ENCODE assay signal across 1 cellular context in the genomic region with DNA sequence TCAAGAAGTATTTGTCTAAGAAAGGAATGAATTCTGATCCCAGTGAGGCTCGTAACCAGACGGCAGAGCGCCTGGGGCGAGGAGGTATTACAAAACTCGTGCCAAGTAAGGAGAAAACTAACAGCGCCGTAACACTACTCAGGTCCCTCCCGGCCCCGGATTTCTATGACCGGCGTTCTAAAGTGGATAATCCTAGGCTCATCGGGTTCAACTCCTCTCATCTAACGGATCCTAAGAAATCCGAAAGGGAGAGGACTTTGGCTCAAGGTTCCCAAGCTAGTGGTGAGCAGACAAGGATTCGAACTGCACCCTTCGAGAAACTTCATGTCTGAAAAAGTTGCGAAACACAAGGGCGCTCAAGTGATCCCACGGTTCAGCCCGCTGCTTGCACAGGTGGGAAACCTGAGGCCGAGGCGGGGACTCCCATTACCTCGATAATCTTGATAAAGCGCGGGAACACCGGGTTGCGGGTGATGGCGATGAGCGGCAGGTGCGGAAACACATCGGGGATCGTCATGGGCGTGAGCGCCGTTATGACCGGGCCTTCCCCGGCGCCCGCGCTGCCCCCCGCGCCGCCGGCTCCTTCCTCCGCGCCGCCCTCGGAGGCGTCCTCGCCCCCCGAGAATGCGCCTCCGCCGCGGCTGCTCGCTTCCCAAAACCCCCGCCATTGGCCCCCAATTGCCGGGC.
TF ChIP-seq lines count a peak whose summit lies in the region.

No MANE protein-coding gene starts in this region.

TF ChIP-seq in HepG2, 621 proteins besides CTCF, POLR2A, EP300 and RAD21 (continued from another document and continues in another):
- TF ChIP-seq ZNF512B (CRISPR knock-in tag; IDR thresholded peaks at IDR 0.05; ENCODE audit: borderline replicate concordance), result no peak
- 0 out of 2 replicates have a peak, but pooled peaks have one; percentile 53 for TF ChIP-seq ZNF468 (CRISPR knock-in tag; IDR thresholded peaks at IDR 0.05)
- no peak for TF ChIP-seq NAIF1 (CRISPR knock-in tag; IDR thresholded peaks at IDR 0.05; ENCODE audit: borderline replicate concordance)
- TF ChIP-seq ZNF709 (CRISPR knock-in tag; IDR thresholded peaks at IDR 0.05), result 0 out of 2 replicates have a peak, but pooled peaks have one; percentile 35
- TF ChIP-seq, protein P1, sequence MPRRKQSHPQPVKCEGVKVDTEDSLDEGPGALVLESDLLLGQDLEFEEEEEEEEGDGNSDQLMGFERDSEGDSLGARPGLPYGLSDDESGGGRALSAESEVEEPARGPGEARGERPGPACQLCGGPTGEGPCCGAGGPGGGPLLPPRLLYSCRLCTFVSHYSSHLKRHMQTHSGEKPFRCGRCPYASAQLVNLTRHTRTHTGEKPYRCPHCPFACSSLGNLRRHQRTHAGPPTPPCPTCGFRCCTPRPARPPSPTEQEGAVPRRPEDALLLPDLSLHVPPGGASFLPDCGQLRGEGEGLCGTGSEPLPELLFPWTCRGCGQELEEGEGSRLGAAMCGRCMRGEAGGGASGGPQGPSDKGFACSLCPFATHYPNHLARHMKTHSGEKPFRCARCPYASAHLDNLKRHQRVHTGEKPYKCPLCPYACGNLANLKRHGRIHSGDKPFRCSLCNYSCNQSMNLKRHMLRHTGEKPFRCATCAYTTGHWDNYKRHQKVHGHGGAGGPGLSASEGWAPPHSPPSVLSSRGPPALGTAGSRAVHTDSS (CRISPR knock-in tag; conservative IDR thresholded peaks at IDR 0.05), result no peak
- no peak for TF ChIP-seq PLRG1 (conservative IDR thresholded peaks at IDR 0.05)
- TF ChIP-seq PITX1 (CRISPR knock-in tag; IDR thresholded peaks at IDR 0.05), result peak; percentile 30; the same call in 1 of the 2 replicates
- TF ChIP-seq YEATS2 (CRISPR knock-in tag; IDR thresholded peaks at IDR 0.05; ENCODE audit: borderline replicate concordance), result no peak
- TF ChIP-seq GABPA (IDR thresholded peaks at IDR 0.05; ENCODE audit: low read depth, low read length), result no peak
- TF ChIP-seq GABPA (CRISPR knock-in tag; IDR thresholded peaks at IDR 0.05; ENCODE audit: low read depth), result 0 out of 2 replicates have a peak, but pooled peaks have one; percentile 22
- no peak for TF ChIP-seq ATAD3A (CRISPR knock-in tag; IDR thresholded peaks at IDR 0.05)
- TF ChIP-seq, protein P2, sequence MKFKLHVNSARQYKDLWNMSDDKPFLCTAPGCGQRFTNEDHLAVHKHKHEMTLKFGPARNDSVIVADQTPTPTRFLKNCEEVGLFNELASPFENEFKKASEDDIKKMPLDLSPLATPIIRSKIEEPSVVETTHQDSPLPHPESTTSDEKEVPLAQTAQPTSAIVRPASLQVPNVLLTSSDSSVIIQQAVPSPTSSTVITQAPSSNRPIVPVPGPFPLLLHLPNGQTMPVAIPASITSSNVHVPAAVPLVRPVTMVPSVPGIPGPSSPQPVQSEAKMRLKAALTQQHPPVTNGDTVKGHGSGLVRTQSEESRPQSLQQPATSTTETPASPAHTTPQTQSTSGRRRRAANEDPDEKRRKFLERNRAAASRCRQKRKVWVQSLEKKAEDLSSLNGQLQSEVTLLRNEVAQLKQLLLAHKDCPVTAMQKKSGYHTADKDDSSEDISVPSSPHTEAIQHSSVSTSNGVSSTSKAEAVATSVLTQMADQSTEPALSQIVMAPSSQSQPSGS (CRISPR knock-in tag; IDR thresholded peaks at IDR 0.05), result no peak
- no peak for TF ChIP-seq ZNF746 (CRISPR knock-in tag; IDR thresholded peaks at IDR 0.05)
- no peak for TF ChIP-seq ARNT2 (CRISPR knock-in tag; IDR thresholded peaks at IDR 0.05; ENCODE audit: low read depth)
- TF ChIP-seq ZSCAN9 (CRISPR knock-in tag; IDR thresholded peaks at IDR 0.05; ENCODE audit: borderline replicate concordance), result peak; percentile 17; the same call in 1 of the 2 replicates
- peak; percentile 56; the same call in 1 of the 2 replicates for TF ChIP-seq CEBPG (CRISPR knock-in tag; IDR thresholded peaks at IDR 0.05)
- no peak for TF ChIP-seq CENPX (CRISPR knock-in tag; IDR thresholded peaks at IDR 0.05)
- no peak for TF ChIP-seq ZNF329 (CRISPR knock-in tag; IDR thresholded peaks at IDR 0.05; ENCODE audit: low read depth)
- TF ChIP-seq HHEX (CRISPR knock-in tag; IDR thresholded peaks at IDR 0.05), result no peak
- TF ChIP-seq ZNF773 (CRISPR knock-in tag; IDR thresholded peaks at IDR 0.05; ENCODE audit: borderline replicate concordance), result no peak
- TF ChIP-seq MXD4 (CRISPR knock-in tag; IDR thresholded peaks at IDR 0.05), result no peak
- TF ChIP-seq TAF1 (CRISPR knock-in tag; IDR thresholded peaks at IDR 0.05), result no peak
- TF ChIP-seq ZHX2 (IDR thresholded peaks at IDR 0.05; ENCODE audit: low read depth), result no peak
- TF ChIP-seq ZHX2 (CRISPR knock-in tag; IDR thresholded peaks at IDR 0.05; ENCODE audit: borderline replicate concordance), result 0 out of 2 replicates have a peak, but pooled peaks have one; percentile 28
- no peak for TF ChIP-seq ZNF75D (CRISPR knock-in tag; IDR thresholded peaks at IDR 0.05; ENCODE audit: borderline replicate concordance)
- TF ChIP-seq ZNF605 (CRISPR knock-in tag; IDR thresholded peaks at IDR 0.05), result no peak
- no peak for TF ChIP-seq DBP (CRISPR knock-in tag; IDR thresholded peaks at IDR 0.05; ENCODE audit: not compliant biosample characterization)
- no peak for TF ChIP-seq RARA (CRISPR knock-in tag; IDR thresholded peaks at IDR 0.05)
- peak; percentile 10; the same call in 1 of the 2 replicates for TF ChIP-seq ZNF616 (CRISPR knock-in tag; IDR thresholded peaks at IDR 0.05; ENCODE audit: low read depth)
- TF ChIP-seq, protein P3, sequence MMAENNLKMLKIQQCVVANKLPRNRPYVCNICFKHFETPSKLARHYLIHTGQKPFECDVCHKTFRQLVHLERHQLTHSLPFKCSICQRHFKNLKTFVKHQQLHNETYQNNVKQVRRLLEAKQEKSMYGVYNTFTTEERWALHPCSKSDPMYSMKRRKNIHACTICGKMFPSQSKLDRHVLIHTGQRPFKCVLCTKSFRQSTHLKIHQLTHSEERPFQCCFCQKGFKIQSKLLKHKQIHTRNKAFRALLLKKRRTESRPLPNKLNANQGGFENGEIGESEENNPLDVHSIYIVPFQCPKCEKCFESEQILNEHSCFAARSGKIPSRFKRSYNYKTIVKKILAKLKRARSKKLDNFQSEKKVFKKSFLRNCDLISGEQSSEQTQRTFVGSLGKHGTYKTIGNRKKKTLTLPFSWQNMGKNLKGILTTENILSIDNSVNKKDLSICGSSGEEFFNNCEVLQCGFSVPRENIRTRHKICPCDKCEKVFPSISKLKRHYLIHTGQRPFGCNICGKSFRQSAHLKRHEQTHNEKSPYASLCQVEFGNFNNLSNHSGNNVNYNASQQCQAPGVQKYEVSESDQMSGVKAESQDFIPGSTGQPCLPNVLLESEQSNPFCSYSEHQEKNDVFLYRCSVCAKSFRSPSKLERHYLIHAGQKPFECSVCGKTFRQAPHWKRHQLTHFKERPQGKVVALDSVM (CRISPR knock-in tag; IDR thresholded peaks at IDR 0.05), result no peak
- no peak for TF ChIP-seq KDM3A (CRISPR knock-in tag; IDR thresholded peaks at IDR 0.05; ENCODE audit: low read depth)
- TF ChIP-seq ZFP37 (CRISPR knock-in tag; IDR thresholded peaks at IDR 0.05; ENCODE audit: borderline replicate concordance), result no peak
- TF ChIP-seq, protein P4, sequence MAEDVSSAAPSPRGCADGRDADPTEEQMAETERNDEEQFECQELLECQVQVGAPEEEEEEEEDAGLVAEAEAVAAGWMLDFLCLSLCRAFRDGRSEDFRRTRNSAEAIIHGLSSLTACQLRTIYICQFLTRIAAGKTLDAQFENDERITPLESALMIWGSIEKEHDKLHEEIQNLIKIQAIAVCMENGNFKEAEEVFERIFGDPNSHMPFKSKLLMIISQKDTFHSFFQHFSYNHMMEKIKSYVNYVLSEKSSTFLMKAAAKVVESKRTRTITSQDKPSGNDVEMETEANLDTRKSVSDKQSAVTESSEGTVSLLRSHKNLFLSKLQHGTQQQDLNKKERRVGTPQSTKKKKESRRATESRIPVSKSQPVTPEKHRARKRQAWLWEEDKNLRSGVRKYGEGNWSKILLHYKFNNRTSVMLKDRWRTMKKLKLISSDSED (CRISPR knock-in tag; IDR thresholded peaks at IDR 0.05), result 0 out of 2 replicates have a peak, but pooled peaks have one; percentile 40
- no peak for TF ChIP-seq DNMT1 (CRISPR knock-in tag; IDR thresholded peaks at IDR 0.05)
- TF ChIP-seq HIVEP1 (CRISPR knock-in tag; IDR thresholded peaks at IDR 0.05), result no peak
- TF ChIP-seq ZFX (CRISPR knock-in tag; IDR thresholded peaks at IDR 0.05; ENCODE audit: low read depth), result no peak
- no peak for TF ChIP-seq KLF16 (CRISPR knock-in tag; IDR thresholded peaks at IDR 0.05)
- TF ChIP-seq, protein P5, sequence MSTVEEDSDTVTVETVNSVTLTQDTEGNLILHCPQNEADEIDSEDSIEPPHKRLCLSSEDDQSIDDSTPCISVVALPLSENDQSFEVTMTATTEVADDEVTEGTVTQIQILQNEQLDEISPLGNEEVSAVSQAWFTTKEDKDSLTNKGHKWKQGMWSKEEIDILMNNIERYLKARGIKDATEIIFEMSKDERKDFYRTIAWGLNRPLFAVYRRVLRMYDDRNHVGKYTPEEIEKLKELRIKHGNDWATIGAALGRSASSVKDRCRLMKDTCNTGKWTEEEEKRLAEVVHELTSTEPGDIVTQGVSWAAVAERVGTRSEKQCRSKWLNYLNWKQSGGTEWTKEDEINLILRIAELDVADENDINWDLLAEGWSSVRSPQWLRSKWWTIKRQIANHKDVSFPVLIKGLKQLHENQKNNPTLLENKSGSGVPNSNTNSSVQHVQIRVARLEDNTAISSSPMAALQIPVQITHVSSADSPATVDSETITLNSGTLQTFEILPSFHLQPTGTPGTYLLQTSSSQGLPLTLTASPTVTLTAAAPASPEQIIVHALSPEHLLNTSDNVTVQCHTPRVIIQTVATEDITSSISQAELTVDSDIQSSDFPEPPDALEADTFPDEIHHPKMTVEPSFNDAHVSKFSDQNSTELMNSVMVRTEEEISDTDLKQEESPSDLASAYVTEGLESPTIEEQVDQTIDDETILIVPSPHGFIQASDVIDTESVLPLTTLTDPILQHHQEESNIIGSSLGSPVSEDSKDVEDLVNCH (CRISPR knock-in tag; IDR thresholded peaks at IDR 0.05), result no peak
- TF ChIP-seq ZC3H4 (CRISPR knock-in tag; IDR thresholded peaks at IDR 0.05; ENCODE audit: borderline replicate concordance), result peak; percentile 52; the same call in 1 of the 2 replicates
